In the genomic region with DNA sequence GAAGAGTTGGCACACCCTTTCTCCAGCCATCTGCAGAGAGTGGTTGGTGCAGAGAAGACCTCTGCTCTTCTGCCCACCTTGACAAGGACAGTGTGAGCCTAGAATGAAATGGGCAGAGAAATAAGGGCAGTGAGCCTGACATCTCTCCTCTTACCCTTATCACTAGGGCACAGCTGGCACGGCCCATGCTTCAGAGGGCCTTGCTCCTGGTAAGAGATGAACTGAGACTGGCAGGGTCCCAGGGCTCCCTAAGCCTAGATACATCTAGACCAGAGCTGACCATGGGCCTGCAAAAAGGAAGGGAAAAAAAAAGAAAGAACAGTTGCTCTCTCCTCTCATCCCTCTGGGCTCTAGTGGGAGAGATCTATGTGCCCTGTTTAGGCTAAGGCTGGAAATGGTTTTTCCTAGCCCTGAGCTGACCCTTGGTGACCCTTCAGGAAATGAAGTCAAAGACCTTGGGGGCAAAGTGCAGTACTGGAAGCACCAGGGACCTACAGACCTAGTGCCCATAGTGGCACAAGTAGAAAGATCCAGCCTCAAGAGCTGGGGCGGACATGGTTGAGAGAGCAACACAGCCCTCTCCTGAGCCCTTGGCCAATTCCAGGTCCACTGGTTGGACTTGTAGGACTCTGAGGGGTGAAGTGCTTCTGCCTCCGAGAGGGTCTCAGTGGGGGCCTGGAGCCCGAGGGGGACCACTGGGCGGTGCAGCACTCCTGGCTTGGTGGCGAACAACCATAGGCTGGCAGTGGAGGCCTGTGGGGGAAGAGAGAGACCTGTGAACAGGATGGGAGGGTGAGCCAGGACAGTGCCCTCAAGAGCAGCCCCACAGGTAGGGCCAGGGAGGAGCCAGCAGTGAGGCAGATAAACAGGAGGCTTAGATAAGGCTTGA, we compare ENCODE assay signal across 11 cellular contexts. TPM values are rescaled to one million over a fixed set of nuclear protein-coding genes. Genes with fewer than 3 reads are reported as not detected.
DNase-seq lines count a peak whose midpoint lies in the region; ATAC-seq and TF ChIP-seq lines count a peak whose summit lies in the region.
"Had no signal": no experiment of that assay in that cellular context is flagged by ENCODE, and none has a peak within 500 bp of the region (broad histone marks: within the 10 kb centered on the region; RNA-seq: fewer than 3 reads in every experiment).

No MANE protein-coding gene starts in this region.

- peak overlapping the region; percentile 19 for H3K27ac ChIP-seq in OCI-LY7 (ENCODE audit: low read depth, low read length, poor library complexity, severe bottlenecking)
- peak overlapping the region; percentile 6 for H3K27ac ChIP-seq in effector memory CD4-positive, alpha-beta T cell (ENCODE audit: insufficient read depth, low read length, poor library complexity, severe bottlenecking)
- H3K27ac ChIP-seq: hepatocyte, thoracic aorta had no signal

- H4K20me1 ChIP-seq in OCI-LY7 (ENCODE audit: insufficient read depth, low read length), result no peaks in the 10 kb centered on the region

- no peaks in the 10 kb centered on the region for H3K9me3 ChIP-seq in OCI-LY7 (ENCODE audit: low read length)
- no peaks in the 10 kb centered on the region for H3K9me3 ChIP-seq in effector memory CD4-positive, alpha-beta T cell (ENCODE audit: control insufficient read depth, low read length)
- H3K9me3 ChIP-seq: thoracic aorta had no signal

- CTCF ChIA-PET in OCI-LY7 (lab: Charles Lee; ENCODE audit: unreplicated experiment), result interaction anchor here (0.6 to 2.5 kb wide), 3 partner anchors 23 to 64 kb away, joined by 3 to 14 read pairs (median 7); partner anchors contain the start of gene FMNL3

- no peaks in the 10 kb centered on the region for H3K9me2 ChIP-seq in OCI-LY7 (ENCODE audit: insufficient read depth, low read length)

- peaks cover 17% of the 10 kb centered on the region for H3K4me1 Mint-ChIP-seq in T-helper 2 cell treated with Interferon-gamma antibody and Interleukin-4, amounts not matched to agents 5 μg/mL and 100 μg/mL, for 36 hours (ENCODE audit: low read depth)
- peaks cover 48% of the 10 kb centered on the region for H3K4me1 Mint-ChIP-seq in nephron progenitor cell

- peaks cover 15% of the 10 kb centered on the region for H3K4me1 ChIP-seq in OCI-LY7 (ENCODE audit: insufficient read depth, low read length, poor library complexity, severe bottlenecking)
- peaks cover 7% of the 10 kb centered on the region for H3K4me1 ChIP-seq in effector memory CD4-positive, alpha-beta T cell (ENCODE audit: control insufficient read depth, insufficient read depth, low read length, poor library complexity, severe bottlenecking)

- POLR2A ChIA-PET in OCI-LY7 (lab: Charles Lee), result interaction anchor here (0.6 to 3.6 kb wide), 5 partner anchors 29 to 133 kb away, joined by 3 to 18 read pairs (median 3); no protein-coding TSS in a partner anchor

- peaks cover 36% of the 10 kb centered on the region for H3K36me3 Mint-ChIP-seq in T-helper 2 cell treated with Interferon-gamma antibody and Interleukin-4, amounts not matched to agents 5 μg/mL and 100 μg/mL, for 36 hours (ENCODE audit: low read depth)
- peaks cover 46% of the 10 kb centered on the region for H3K36me3 Mint-ChIP-seq in nephron progenitor cell (ENCODE audit: low read depth)

- H3K36me3 ChIP-seq in OCI-LY7 (ENCODE audit: insufficient read depth, low read length), result peaks cover 46% of the 10 kb centered on the region
- H3K36me3 ChIP-seq in effector memory CD4-positive, alpha-beta T cell (ENCODE audit: control insufficient read depth, insufficient read depth, low read length), result peaks cover 38% of the 10 kb centered on the region

- no peak for DNase-seq in T-helper 2 cell treated with Interferon-gamma antibody and Interleukin-4, amounts not matched to agents 5 μg/mL and 100 μg/mL, for 36 hours (ENCODE audit: low spot score)
- DNase-seq in T-helper 2 cell, result no peak
- DNase-seq in OCI-LY7 (ENCODE audit: low spot score), result no peak
- DNase-seq in effector memory CD4-positive, alpha-beta T cell, result no peak
- no peak for DNase-seq in nephron progenitor cell
- no peak for DNase-seq in central memory CD4-positive, alpha-beta T cell
- DNase-seq in HuH-7.5 (ENCODE audit: low spot score), result no peak
- DNase-seq: DMS 273 treated with DMSO at 0.1 percent for 48 hours had no signal

- H3K79me2 ChIP-seq in OCI-LY7 (ENCODE audit: insufficient read depth, low read depth, low read length), result no peaks in the 10 kb centered on the region
- H3K79me2 ChIP-seq: hepatocyte had no signal

- no peak overlapping the region for H3K4me3 Mint-ChIP-seq in T-helper 2 cell treated with Interferon-gamma antibody and Interleukin-4, amounts not matched to agents 5 μg/mL and 100 μg/mL, for 36 hours
- H3K4me3 Mint-ChIP-seq in nephron progenitor cell, result no peak overlapping the region

- H3K27me3 ChIP-seq in effector memory CD4-positive, alpha-beta T cell (replicated peaks; ENCODE audit: control insufficient read depth, insufficient read depth, low read length, poor library complexity, severe bottlenecking), result no peaks in the 10 kb centered on the region
- H3K27me3 ChIP-seq: hepatocyte had no signal

- no peak overlapping the region for H3K4me3 ChIP-seq in OCI-LY7 (ENCODE audit: low read depth, low read length, poor library complexity, severe bottlenecking)
- H3K4me3 ChIP-seq in effector memory CD4-positive, alpha-beta T cell (ENCODE audit: insufficient read depth, low read depth, low read length, poor library complexity, severe bottlenecking), result no peak overlapping the region
- H3K4me3 ChIP-seq: hepatocyte, thoracic aorta had no signal

- H2AFZ ChIP-seq in OCI-LY7 (ENCODE audit: low read length), result no peak overlapping the region
- H2AFZ ChIP-seq: hepatocyte had no signal

- peak overlapping the region; percentile 62 for H3K27ac Mint-ChIP-seq in T-helper 2 cell treated with Interferon-gamma antibody and Interleukin-4, amounts not matched to agents 5 μg/mL and 100 μg/mL, for 36 hours
- H3K27ac Mint-ChIP-seq in nephron progenitor cell, result peak overlapping the region; percentile 83

- TF ChIP-seq CTCF in OCI-LY7 (conservative IDR thresholded peaks at IDR 0.05; ENCODE audit: low read length) (no peak), nephron progenitor cell (IDR thresholded peaks at IDR 0.05) (no peak)

- intact Hi-C loops in OCI-LY7 (cut with micrococcal nuclease; ENCODE audit: unreplicated experiment), result no loop called here

- H3K9me3 Mint-ChIP-seq in T-helper 2 cell treated with Interferon-gamma antibody and Interleukin-4, amounts not matched to agents 5 μg/mL and 100 μg/mL, for 36 hours, result no peaks in the 10 kb centered on the region
- H3K9me3 Mint-ChIP-seq in nephron progenitor cell, result no peaks in the 10 kb centered on the region

- ATAC-seq in HG02973 (IDR thresholded peaks at IDR 0.05; ENCODE audit: unreplicated experiment), result no peak

- no peaks in the 10 kb centered on the region for H3K27me3 Mint-ChIP-seq in T-helper 2 cell treated with Interferon-gamma antibody and Interleukin-4, amounts not matched to agents 5 μg/mL and 100 μg/mL, for 36 hours (ENCODE audit: low read depth)
- peaks cover 2% of the 10 kb centered on the region for H3K27me3 Mint-ChIP-seq in nephron progenitor cell (ENCODE audit: low read depth, poor library complexity)

- no peak overlapping the region for H3K4me2 ChIP-seq in OCI-LY7 (ENCODE audit: low read length)
- H3K4me2 ChIP-seq: hepatocyte had no signal

- no TSS peak for BruUV-seq in OCI-LY7 (replicated peaks; lab: Mats Ljungman, UMichigan)

RNA-seq across cellular contexts. Expression of gene PRPF40B, which starts 22.0 kb away (rescaled TPM):
- 11.3 and 17.0 TPM in 2 replicates for total RNA-seq in OCI-LY7 (2014; rRNA removed; shearing (Covaris generic))
- 25.4 and 26.3 TPM in 2 replicates for total RNA-seq in OCI-LY7 (2022)

RNA-seq across cellular contexts. Expression of gene FAM186B, which starts 40.0 kb away (rescaled TPM):
- total RNA-seq in OCI-LY7 (2014; rRNA removed; shearing (Covaris generic)), result 0.21 and 0.60 TPM in 2 replicates
- total RNA-seq in OCI-LY7 (2022), result 2.4 and 2.8 TPM in 2 replicates
